Comparison of ENCODE assay signal across 32 cellular contexts in genomic region chr14:69983317-69983716, GRCh38.
"Had no signal": no experiment of that assay in that cellular context is flagged by ENCODE, and none has a peak within 500 bp of the region (broad histone marks: within the 10 kb centered on the region; RNA-seq: fewer than 3 reads in every experiment).

No MANE protein-coding gene starts in this region.

- H3K4me3 Mint-ChIP-seq: activated CD4-positive, alpha-beta T cell treated with anti-CD3 and anti-CD28 coated beads, Interleukin-2, amount 10 ng/mL, durations not matched to agents 24 days and 14 days; activated CD8-positive, alpha-beta T cell treated with anti-CD3 and anti-CD28 coated beads for 36 hours; activated naive CD8-positive, alpha-beta T cell treated with anti-CD3 and anti-CD28 coated beads for 36 hours; activated T-cell treated with anti-CD3 and anti-CD28 coated beads, Interleukin-2, amount 50 U/mL, for 72 hours; activated T-helper 17 cell treated with anti-CD3 and anti-CD28 coated beads, Interleukin-2, amount 50 U/mL, for 72 hours; central memory CD8-positive, alpha-beta T cell had no signal

- DNase-seq: activated CD4-positive, alpha-beta T cell treated with anti-CD3 and anti-CD28 coated beads, Interleukin-2, amount 10 ng/mL, durations not matched to agents 24 days and 14 days; activated CD4-positive, alpha-beta T cell treated with anti-CD3 and anti-CD28 coated beads, Interleukin-2, amount 50 U/mL, for 4 hours; activated CD4-positive, CD25-positive, alpha-beta regulatory T cell; activated CD8-positive, alpha-beta T cell treated with anti-CD3 and anti-CD28 coated beads for 36 hours; activated effector memory CD4-positive, alpha-beta T cell treated with anti-CD3 and anti-CD28 coated beads, Interleukin-2, amount 50 U/mL, for 16 hours; activated naive CD4-positive, alpha-beta T cell; activated naive CD4-positive, alpha-beta T cell treated with anti-CD3 and anti-CD28 coated beads, Interleukin-2, amount 50 U/mL, for 16 hours; activated naive CD8-positive, alpha-beta T cell treated with anti-CD3 and anti-CD28 coated beads for 36 hours; activated T-cell treated with anti-CD3 and anti-CD28 coated beads, Interleukin-2, amount 50 U/mL, for 1 hour; activated T-cell treated with anti-CD3 and anti-CD28 coated beads, Interleukin-2, amount 50 U/mL, for 72 hours; amniotic stem cell; aorta; brain microvascular endothelial cell; Kasumi-1; KG1; MG63; NCI-H1048; NCI-H1105 treated with DMSO at 0.1 percent for 48 hours; NCI-H1436; NCI-H1694; NCI-H1930; NCI-H2081 treated with DMSO at 0.1 percent for 48 hours; NCI-H345; NCI-H524 treated with DMSO at 0.1 percent for 48 hours; SHP77; SJCRH30; T1000; WERI-Rb-1 had no signal

- H3K36me3 Mint-ChIP-seq: activated naive CD8-positive, alpha-beta T cell treated with anti-CD3 and anti-CD28 coated beads for 36 hours had no signal

- H3K36me3 ChIP-seq: brain microvascular endothelial cell, cardiac muscle cell, MG63, SJCRH30, WERI-Rb-1 had no signal

- H3K27ac Mint-ChIP-seq: activated CD4-positive, alpha-beta T cell treated with anti-CD3 and anti-CD28 coated beads, Interleukin-2, amount 10 ng/mL, durations not matched to agents 24 days and 14 days; activated CD8-positive, alpha-beta T cell treated with anti-CD3 and anti-CD28 coated beads for 36 hours; activated naive CD8-positive, alpha-beta T cell treated with anti-CD3 and anti-CD28 coated beads for 36 hours; activated T-cell treated with anti-CD3 and anti-CD28 coated beads, Interleukin-2, amount 50 U/mL, for 72 hours; activated T-helper 17 cell treated with anti-CD3 and anti-CD28 coated beads, Interleukin-2, amount 50 U/mL, for 72 hours had no signal

- H3K9me3 ChIP-seq: MG63, SJCRH30 had no signal

- H3K4me3 ChIP-seq: cardiac muscle cell, MG63, SJCRH30, SK-N-MC had no signal

- H3K27ac ChIP-seq: brain microvascular endothelial cell, cardiac muscle cell, SJCRH30, SK-N-MC, WERI-Rb-1 had no signal

- H3K27me3 ChIP-seq: brain microvascular endothelial cell, cardiac muscle cell, MG63, SJCRH30 had no signal

- H3K4me1 Mint-ChIP-seq: activated CD4-positive, alpha-beta T cell treated with anti-CD3 and anti-CD28 coated beads, Interleukin-2, amount 10 ng/mL, durations not matched to agents 24 days and 14 days; activated naive CD8-positive, alpha-beta T cell treated with anti-CD3 and anti-CD28 coated beads for 36 hours; activated T-helper 17 cell treated with anti-CD3 and anti-CD28 coated beads, Interleukin-2, amount 50 U/mL, for 72 hours; central memory CD8-positive, alpha-beta T cell had no signal

- ATAC-seq: activated CD8-positive, alpha-beta T cell treated with anti-CD3 and anti-CD28 coated beads for 36 hours; activated T-cell treated with anti-CD3 and anti-CD28 coated beads, Interleukin-2, amount 50 U/mL, for 72 hours; activated T-helper 17 cell treated with anti-CD3 and anti-CD28 coated beads, Interleukin-2, amount 50 U/mL, for 72 hours had no signal

- H3K9me3 Mint-ChIP-seq: activated CD4-positive, alpha-beta T cell treated with anti-CD3 and anti-CD28 coated beads, Interleukin-2, amount 10 ng/mL, durations not matched to agents 24 days and 14 days; activated CD8-positive, alpha-beta T cell treated with anti-CD3 and anti-CD28 coated beads for 36 hours; activated naive CD8-positive, alpha-beta T cell treated with anti-CD3 and anti-CD28 coated beads for 36 hours; activated T-cell treated with anti-CD3 and anti-CD28 coated beads, Interleukin-2, amount 50 U/mL, for 72 hours; activated T-helper 17 cell treated with anti-CD3 and anti-CD28 coated beads, Interleukin-2, amount 50 U/mL, for 72 hours; central memory CD8-positive, alpha-beta T cell had no signal
